Comparison of ENCODE assay signal across 8 cellular contexts in genomic region chr22:36027960-36028645, GRCh38. TPM values are rescaled to one million over a fixed set of nuclear protein-coding genes. Genes with fewer than 3 reads are reported as not detected.
A peak's percentile ranks its signal among the peaks of the same experiment; 100 is the strongest.
DNase-seq lines count a peak whose midpoint lies in the region; ATAC-seq, FAIRE-seq and TF ChIP-seq lines count a peak whose summit lies in the region.

No MANE protein-coding gene starts in this region.

- peaks cover 42% of the 10 kb centered on the region for H3K79me2 ChIP-seq in HepG2 (ENCODE audit: insufficient read depth, low read length)

- peak overlapping the region; percentile 86 for H3K4me2 ChIP-seq in HepG2 (ENCODE audit: low read depth, low read length)

- H4K20me1 ChIP-seq in HepG2 (ENCODE audit: insufficient read depth, low read length): no peaks in the 10 kb centered on the region

- POLR2A ChIA-PET in HepG2 (lab: Yijun Ruan, JAX): interaction anchor here (0.9 to 3.3 kb wide), 10 partner anchors 9 to 728 kb away, joined by 3 to 20 read pairs (median 5); partner anchors contain the start of genes APOL6 and TOM1

- peak overlapping the region; percentile 93 to 96 (median 96) for H3K4me3 ChIP-seq in HepG2 (replicated peaks in 1 of 3; ENCODE audit: insufficient read depth in 1 of 3, low read depth in 2 of 3, low read length in 3 of 3)
- H3K4me3 ChIP-seq in stomach smooth muscle (ENCODE audit: low read length in 2 of 2): peak overlapping the region; percentile 80 to 87

- H3K36me3 ChIP-seq in HepG2 (replicated peaks in 1 of 2; ENCODE audit: control insufficient read depth in 1 of 2, insufficient read depth in 2 of 2, low read length in 2 of 2): no peaks in the 10 kb centered on the region
- H3K36me3 ChIP-seq in stomach smooth muscle (ENCODE audit: control insufficient read depth in 2 of 2, insufficient read depth in 2 of 2, low read length in 2 of 2): no peaks in the 10 kb centered on the region

- H3K9me3 ChIP-seq in HepG2 (ENCODE audit: low read length) (no peaks in the 10 kb centered on the region), stomach smooth muscle (ENCODE audit: control insufficient read depth in 2 of 2, low read length in 2 of 2) (no peaks in the 10 kb centered on the region)

- peak; percentile 16 for DNase-seq in stimulated activated CD4-positive, alpha-beta T cell treated with anti-CD3 and anti-CD28 coated beads, Interleukin-1b, Interleukin-23, amount 100 ng/mL, for 48 hours
- no peak for DNase-seq in stimulated activated CD4-positive, alpha-beta T cell treated with anti-CD3 and anti-CD28 coated beads, Interleukin-4, amount 100 ng/mL, for 1 hour
- peak; percentile 31 for DNase-seq in NCI-H446 treated with DMSO at 0.1 percent for 48 hours (lab: John Stamatoyannopoulos, UW)
- DNase-seq in caudate nucleus (lab: John Stamatoyannopoulos, UW): peak in 28 of 61 donors; percentile 18 to 77 (median 44)
- no peak for DNase-seq in HepG2 (ENCODE audit: low spot score)
- no peak for DNase-seq in DMS114 treated with DMSO at 0.1 percent for 48 hours (lab: John Stamatoyannopoulos, UW; ENCODE audit: unreplicated experiment)

- in situ Hi-C loops in HepG2 (cut with HindIII; ENCODE audit: extremely low pct_ligation_motif_present, low pct_unique_long_range_greater_than_20kb): no loop called here

- FAIRE-seq in HepG2 (lab: Jason Lieb, UNC): no peak

- H3K27ac ChIP-seq in caudate nucleus (ENCODE audit: low read depth, low read length) (peak overlapping the region; percentile 70), HepG2 (ENCODE audit: extremely low read length, insufficient read depth, low read length) (peak overlapping the region; percentile 72), stomach smooth muscle (ENCODE audit: low read length) (peak overlapping the region; percentile 85)

- CTCF ChIA-PET in HepG2 (lab: Yijun Ruan, JAX; ENCODE audit: low intra/inter-chr PET ratio, low total read pairs): interaction anchor here (1.4 kb wide), 1 partner anchor 37 kb away, joined by 3 read pairs; no protein-coding TSS in a partner anchor

- intact Hi-C loops in HepG2 (cut with micrococcal nuclease; ENCODE audit: unreplicated experiment): no loop called here

- TF ChIP-seq POLR2A in HepG2 (IDR thresholded peaks at IDR 0.05; ENCODE audit: insufficient read depth in 1 of 2, low read depth in 2 of 2, low read length in 2 of 2): no peak

- 0 out of 2 replicates have a peak, but pooled peaks have one; percentile 9 for TF ChIP-seq RAD21 in HepG2 (CRISPR knock-in tag; IDR thresholded peaks at IDR 0.05)

- no TSS peak for BruUV-seq in HepG2 (replicated peaks; lab: Mats Ljungman, UMichigan)

- H3K9ac ChIP-seq in HepG2 (ENCODE audit: insufficient read depth, low read depth, low read length) (peak overlapping the region; percentile 83), stomach smooth muscle (ENCODE audit: low read length in 2 of 2) (peak overlapping the region; percentile 84 to 94)

- H3K27me3 ChIP-seq in HepG2 (ENCODE audit: control insufficient read depth in 1 of 2, insufficient read depth in 2 of 2, low read length in 2 of 2): no peaks in the 10 kb centered on the region; a peak in 1 of 5 replicates
- H3K27me3 ChIP-seq in stomach smooth muscle (ENCODE audit: control insufficient read depth in 1 of 2, insufficient read depth in 2 of 2, low read length in 2 of 2): no peaks in the 10 kb centered on the region

- no peak overlapping the region for H2AFZ ChIP-seq in HepG2 (ENCODE audit: low read length)

- ATAC-seq in HepG2: 0 out of 3 replicates have a peak, but pooled peaks have one; percentile 4
- no peak for ATAC-seq in HG02870 (IDR thresholded peaks at IDR 0.05; ENCODE audit: unreplicated experiment)

- H3K4me1 ChIP-seq in HepG2 (ENCODE audit: insufficient read depth, low read length): peaks cover 58% of the 10 kb centered on the region
- H3K4me1 ChIP-seq in stomach smooth muscle (ENCODE audit: control insufficient read depth, insufficient read depth, low read length): peaks cover 13% of the 10 kb centered on the region

- no peak for TF ChIP-seq CTCF in HepG2 (CRISPR knock-in tag; IDR thresholded peaks at IDR 0.05)

- no peak for TF ChIP-seq EP300 in HepG2 (IDR thresholded peaks at IDR 0.05; ENCODE audit: low read depth in 2 of 2, low read length in 2 of 2)
- TF ChIP-seq EP300 in HepG2 (CRISPR knock-in tag; IDR thresholded peaks at IDR 0.05; ENCODE audit: borderline replicate concordance): no peak

- under 1% methylated on average over 8 of the region's 87 CpGs for WGBS in HepG2 (ENCODE audit: low lambda C conversion rate)

TF ChIP-seq in HepG2, 621 proteins besides CTCF, POLR2A, EP300 and RAD21 (continues in another document):
- TF ChIP-seq ZNF546 (CRISPR knock-in tag; conservative IDR thresholded peaks at IDR 0.05) (no peak), FOXO1 (CRISPR knock-in tag; IDR thresholded peaks at IDR 0.05) (no peak), SRSF1 (optimal IDR thresholded peaks at IDR 0.05; ENCODE audit: low read depth, low read length) (no peak), RORA (CRISPR knock-in tag; IDR thresholded peaks at IDR 0.05) (no peak), CC2D1A (CRISPR knock-in tag; IDR thresholded peaks at IDR 0.05) (no peak), HNRNPH1 (optimal IDR thresholded peaks at IDR 0.05; ENCODE audit: low read depth, low read length) (no peak), ZGPAT (CRISPR knock-in tag; IDR thresholded peaks at IDR 0.05) (no peak), ZNF577 (CRISPR knock-in tag; IDR thresholded peaks at IDR 0.05; ENCODE audit: borderline replicate concordance, low read depth) (no peak), ZNF550 (CRISPR knock-in tag; IDR thresholded peaks at IDR 0.05; ENCODE audit: borderline replicate concordance) (no peak), CREBL2 (CRISPR knock-in tag; IDR thresholded peaks at IDR 0.05; ENCODE audit: borderline replicate concordance) (0 out of 2 replicates have a peak, but pooled peaks have one; percentile 56), E2F1 (CRISPR knock-in tag; IDR thresholded peaks at IDR 0.05) (no peak), ZNF24 (IDR thresholded peaks at IDR 0.05) (no peak), ZNF10 (CRISPR knock-in tag; IDR thresholded peaks at IDR 0.05; ENCODE audit: borderline replicate concordance, low read depth) (no peak), ZNF354B (CRISPR knock-in tag; IDR thresholded peaks at IDR 0.05) (no peak)

RNA-seq across cellular contexts. Expression of gene RBFOX2, which starts 0.5 kb away (rescaled TPM):
- total RNA-seq in HepG2 (2016; rRNA removed; fragmentation: Illumina TruSeq; extraction: Trizol): 36.9 and 37.3 TPM in 2 replicates
- 4.1 and 5.4 TPM in 2 replicates for total RNA-seq in HepG2 (2016; cell fraction: cytosol; rRNA removed; fragmentation: Illumina TruSeq; extraction: Trizol; ENCODE audit: low read depth)
- total RNA-seq in HepG2 (2016; cell fraction: insoluble cytoplasmic fraction; rRNA removed; fragmentation: Illumina TruSeq; extraction: Trizol): 29.4 and 37.9 TPM in 2 replicates
- 12.7 and 14.1 TPM in 2 replicates for total RNA-seq in HepG2 (2016; cell fraction: membrane; rRNA removed; fragmentation: Illumina TruSeq; extraction: Trizol)
- total RNA-seq in HepG2 (2016; cell fraction: nucleus; rRNA removed; fragmentation: Illumina TruSeq; extraction: Trizol): 40.3 and 46.5 TPM in 2 replicates
- 39.8 and 40.4 TPM in 2 replicates for polyA plus RNA-seq in HepG2 (2011; rRNA removed)
- 32.4 and 33.2 TPM in 2 replicates for polyA plus RNA-seq in HepG2 (2011; cell fraction: cytosol; rRNA removed)
- 47.0 and 52.8 TPM in 2 replicates for polyA plus RNA-seq in HepG2 (2011; cell fraction: nucleus; rRNA removed)
- polyA plus RNA-seq in HepG2 (2012): 25.9 and 28.2 TPM in 2 replicates
- polyA plus RNA-seq in HepG2 (2016; cell fraction: cytosol; fragmentation: Illumina TruSeq; extraction: Trizol; ENCODE audit: low read depth): 3.8 and 4.4 TPM in 2 replicates
- polyA plus RNA-seq in HepG2 (2016; cell fraction: insoluble cytoplasmic fraction; fragmentation: Illumina TruSeq; extraction: Trizol; ENCODE audit: low read depth): 27.0 and 32.5 TPM in 2 replicates
- 6.8 and 8.3 TPM in 2 replicates for polyA plus RNA-seq in HepG2 (2016; cell fraction: membrane; fragmentation: Illumina TruSeq; extraction: Trizol; ENCODE audit: low read depth)
- polyA plus RNA-seq in HepG2 (2016; cell fraction: nucleus; fragmentation: Illumina TruSeq; extraction: Trizol; ENCODE audit: insufficient read depth, low read depth): 34.2 and 36.8 TPM in 2 replicates
- polyA minus RNA-seq in HepG2 (2011; rRNA and poly(A)+ RNA removed; ENCODE audit: low replicate concordance): 64.1 and 120 TPM in 2 replicates
- 20.7 and 23.3 TPM in 2 replicates for polyA minus RNA-seq in HepG2 (2011; cell fraction: cytosol; rRNA and poly(A)+ RNA removed)
- 58.3 and 60.9 TPM in 2 replicates for polyA minus RNA-seq in HepG2 (2011; cell fraction: nucleus; rRNA and poly(A)+ RNA removed)

Comparison
In these comparisons a context has a peak if more than half of its experiments do, and no peak if none do; other contexts are left out.
1. DNase-seq: peak in stimulated activated CD4-positive, alpha-beta T cell treated with anti-CD3 and anti-CD28 coated beads, Interleukin-1b, Interleukin-23, amount 100 ng/mL, for 48 hours (single experiment) and NCI-H446 treated with DMSO at 0.1 percent for 48 hours (single experiment); none in stimulated activated CD4-positive, alpha-beta T cell treated with anti-CD3 and anti-CD28 coated beads, Interleukin-4, amount 100 ng/mL, for 1 hour (single experiment), HepG2 (single experiment) and DMS114 treated with DMSO at 0.1 percent for 48 hours (single experiment).
2. Peak in every context shown above with its lines, with median percentiles within 50 percentile points of each other: H3K27ac ChIP-seq.